9 cellular contexts compared by ENCODE assay signal in the genomic region with DNA sequence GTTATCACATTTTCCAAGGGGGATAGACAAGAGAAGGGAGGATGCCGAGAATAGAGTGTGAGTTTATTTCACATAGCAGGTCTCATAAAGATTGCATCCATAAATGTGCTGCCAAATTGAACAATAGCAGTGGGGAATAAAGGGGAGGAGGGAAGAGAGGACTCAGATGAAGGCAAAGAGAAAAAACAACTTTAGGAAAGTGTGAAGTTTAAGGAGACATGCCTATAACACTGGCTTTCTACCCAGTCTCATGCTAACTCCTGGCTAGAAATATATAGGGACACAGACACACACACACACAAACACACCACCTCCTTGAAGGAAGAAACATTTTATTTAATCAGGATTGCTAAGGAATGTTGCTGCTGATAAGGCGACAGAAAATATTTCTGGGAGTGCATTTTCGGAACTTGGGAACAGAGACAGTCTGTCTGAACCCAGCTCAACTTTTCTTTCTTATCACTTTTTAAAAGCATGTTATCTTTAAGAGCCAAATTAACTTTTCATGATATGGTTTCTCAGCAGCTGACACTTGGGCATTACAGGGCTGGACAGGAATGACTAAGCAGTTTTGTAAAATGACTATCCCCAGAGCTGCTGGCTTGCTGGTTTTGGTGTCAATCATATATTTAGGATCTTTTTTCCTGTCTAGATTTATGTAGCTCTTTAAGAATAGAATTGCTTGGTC.
DNase-seq lines count a peak whose midpoint lies in the region; ATAC-seq and TF ChIP-seq lines count a peak whose summit lies in the region.
"Had no signal": no experiment of that assay in that cellular context is flagged by ENCODE, and none has a peak within 500 bp of the region (broad histone marks: within the 10 kb centered on the region; RNA-seq: fewer than 3 reads in every experiment).

No MANE protein-coding gene starts in this region.

- H3K9ac ChIP-seq in IMR-90 (ENCODE audit: low read depth, low read length) (peak overlapping the region; percentile 57; the same call in 1 of the 2 replicates), subcutaneous abdominal adipose tissue (ENCODE audit: low read length in 5 of 5) (no peak overlapping the region)

- H3K14ac ChIP-seq in IMR-90 (replicated peaks; ENCODE audit: low read depth, low read length) = peak overlapping the region; percentile 83

- no peak for TF ChIP-seq RAD21 in IMR-90 (IDR thresholded peaks at IDR 0.05; ENCODE audit: low read length)

- peak overlapping the region; percentile 85 for H2BK120ac ChIP-seq in IMR-90 (ENCODE audit: low read depth, low read length)

- peak overlapping the region; percentile 91 for H2BK5ac ChIP-seq in IMR-90 (ENCODE audit: low read depth, low read length, poor library complexity, severe bottlenecking)

- H4K8ac ChIP-seq in IMR-90 (ENCODE audit: low read depth in 2 of 2, low read length in 2 of 2) = peak overlapping the region; percentile 61 to 74

- H3K27me3 ChIP-seq in IMR-90 (ENCODE audit: control insufficient read depth, insufficient read depth, low read length) (no peaks in the 10 kb centered on the region), subcutaneous abdominal adipose tissue (ENCODE audit: control insufficient read depth in 5 of 5, insufficient read depth in 4 of 5, low read length in 5 of 5) (no peaks in the 10 kb centered on the region)
- H3K27me3 ChIP-seq in effector memory CD4-positive, alpha-beta T cell (replicated peaks; ENCODE audit: control insufficient read depth, insufficient read depth, low read length, poor library complexity, severe bottlenecking) = no peaks in the 10 kb centered on the region

- no peak for TF ChIP-seq POLR2A in IMR-90 (IDR thresholded peaks at IDR 0.05; ENCODE audit: low read depth, low read length)

- WGBS in IMR-90 (ENCODE audit: extremely low coverage in 2 of 2, insufficient read length in 1 of 2), 2 experiments = no CpG with 5 or more reads among the region's 3 CpGs

- H3K4me2 ChIP-seq in IMR-90 (ENCODE audit: low read depth, low read length) = peak overlapping the region; percentile 68

- no peak overlapping the region for H3K27ac Mint-ChIP-seq in stimulated activated naive B cell treated with anti-CD40 and anti-IgM and Interleukin-4, amounts not matched to agents 10 μg/mL and 1 μg/mL and 100 μg/mL, for 72 hours

- H3K27ac ChIP-seq in IMR-90 (ENCODE audit: insufficient read depth, low read length) = peak overlapping the region; percentile 11; the same call in 1 of the 2 replicates
- peak overlapping the region; percentile 22 for H3K27ac ChIP-seq in subcutaneous abdominal adipose tissue (ENCODE audit: low read depth, low read length)
- no peak overlapping the region for H3K27ac ChIP-seq in effector memory CD4-positive, alpha-beta T cell (ENCODE audit: insufficient read depth, low read length, poor library complexity, severe bottlenecking)

- no peak overlapping the region for H2AFZ ChIP-seq in IMR-90 (replicated peaks; ENCODE audit: low read length, poor library complexity)

- peak overlapping the region; percentile 55; the same call in 2 of the 3 replicates for H2BK15ac ChIP-seq in IMR-90 (ENCODE audit: low read depth, low read length)

- POLR2A ChIA-PET in IMR-90 (lab: Charles Lee; ENCODE audit: unreplicated experiment) = no interaction called here

- no peak overlapping the region for H2AK9ac ChIP-seq in IMR-90 (replicated peaks; ENCODE audit: low read depth, low read length, poor library complexity)

- no peaks in the 10 kb centered on the region for H3K27me3 Mint-ChIP-seq in stimulated activated naive B cell treated with anti-CD40 and anti-IgM and Interleukin-4, amounts not matched to agents 10 μg/mL and 1 μg/mL and 100 μg/mL, for 72 hours

- H3K23ac ChIP-seq in IMR-90 (ENCODE audit: low read depth, low read length) = peak overlapping the region; percentile 79

- peak overlapping the region; percentile 96 for H3K18ac ChIP-seq in IMR-90 (ENCODE audit: low read depth, low read length)

- in situ Hi-C loops in IMR-90 (cut with MboI; ENCODE audit: low sequenced_read_pairs) = no loop called here

- H3K4me1 Mint-ChIP-seq in stimulated activated naive B cell treated with anti-CD40 and anti-IgM and Interleukin-4, amounts not matched to agents 10 μg/mL and 1 μg/mL and 100 μg/mL, for 72 hours = peaks cover 0 to 7% of the 10 kb centered on the region in 2 donors

- peaks cover 9% of the 10 kb centered on the region for H3K9me1 ChIP-seq in IMR-90 (ENCODE audit: insufficient read depth, low read length)

- ATAC-seq in GM21619 (IDR thresholded peaks at IDR 0.05; ENCODE audit: unreplicated experiment) (peak; percentile 40), IMR-90 (ENCODE audit: low read depth) (peak; percentile 57)
- no peak for ATAC-seq in stimulated activated naive B cell treated with anti-CD40 and anti-IgM and Interleukin-4, amounts not matched to agents 10 μg/mL and 1 μg/mL and 100 μg/mL, for 72 hours (replicated peaks)

- 0 out of 2 replicates have a peak, but pooled peaks cover 2% of the 10 kb centered on the region for H3K36me3 ChIP-seq in IMR-90 (ENCODE audit: control insufficient read depth, insufficient read depth, low read length)
- no peaks in the 10 kb centered on the region for H3K36me3 ChIP-seq in subcutaneous abdominal adipose tissue (ENCODE audit: control insufficient read depth in 5 of 5, insufficient read depth in 5 of 5, low read length in 5 of 5)
- H3K36me3 ChIP-seq in effector memory CD4-positive, alpha-beta T cell (ENCODE audit: control insufficient read depth, insufficient read depth, low read length) = no peaks in the 10 kb centered on the region

- no peak overlapping the region for H3K4me3 ChIP-seq in IMR-90 (ENCODE audit: insufficient read depth, low read depth, low read length)
- H3K4me3 ChIP-seq in fibroblast of pulmonary artery (replicated peaks; ENCODE audit: low read depth, low read length) = no peak overlapping the region
- H3K4me3 ChIP-seq in subcutaneous abdominal adipose tissue (ENCODE audit: low read depth in 1 of 5, low read length in 5 of 5) = no peak overlapping the region
- no peak overlapping the region for H3K4me3 ChIP-seq in effector memory CD4-positive, alpha-beta T cell (ENCODE audit: insufficient read depth, low read depth, low read length, poor library complexity, severe bottlenecking)

- H3K4ac ChIP-seq in IMR-90 (ENCODE audit: low read depth, low read length) = peak overlapping the region; percentile 73

- H4K5ac ChIP-seq in IMR-90 (ENCODE audit: low read depth, low read length) = peak overlapping the region; percentile 93; the same call in 1 of the 2 replicates

- H3K9me3 ChIP-seq in IMR-90 (ENCODE audit: control insufficient read depth, insufficient read depth, low read length) (no peaks in the 10 kb centered on the region), subcutaneous abdominal adipose tissue (ENCODE audit: control insufficient read depth in 5 of 5, low read length in 5 of 5) (no peaks in the 10 kb centered on the region)
- H3K9me3 ChIP-seq in effector memory CD4-positive, alpha-beta T cell (ENCODE audit: control insufficient read depth, low read length) = no peaks in the 10 kb centered on the region

- no peak overlapping the region for H3K4me3 Mint-ChIP-seq in stimulated activated naive B cell treated with anti-CD40 and anti-IgM and Interleukin-4, amounts not matched to agents 10 μg/mL and 1 μg/mL and 100 μg/mL, for 72 hours

- H2AK5ac ChIP-seq in IMR-90 (ENCODE audit: low read depth, low read length) = 0 out of 2 replicates have a peak overlapping the region, but pooled peaks have one; percentile 13

- intact Hi-C loops in IMR-90 (cut with micrococcal nuclease) = loop anchor here (2.0 kb wide), 1 partner anchor 41 kb away; no protein-coding TSS in a partner anchor

- H3K4me1 ChIP-seq in IMR-90 (ENCODE audit: control insufficient read depth, insufficient read depth, low read length) (peaks cover 10% of the 10 kb centered on the region; the same call in 1 of the 2 replicates), subcutaneous abdominal adipose tissue (ENCODE audit: control insufficient read depth in 5 of 5, insufficient read depth in 5 of 5, low read length in 5 of 5) (peaks cover 0 to 13% (median 11%) of the 10 kb centered on the region in 5 donors)
- no peaks in the 10 kb centered on the region for H3K4me1 ChIP-seq in effector memory CD4-positive, alpha-beta T cell (ENCODE audit: control insufficient read depth, insufficient read depth, low read length, poor library complexity, severe bottlenecking)

- TF ChIP-seq CTCF in IMR-90 (conservative IDR thresholded peaks at IDR 0.05; ENCODE audit: low read depth, low read length) (no peak), fibroblast of pulmonary artery (IDR thresholded peaks at IDR 0.05; ENCODE audit: low read length, missing control alignments) (no peak)

- H4K20me1 ChIP-seq in IMR-90 (ENCODE audit: insufficient read depth, low read length) = no peaks in the 10 kb centered on the region

- peak overlapping the region; percentile 79 for H4K91ac ChIP-seq in IMR-90 (ENCODE audit: insufficient read depth, low read depth, low read length)

- peak; percentile 16 for DNase-seq in AG08395 (ENCODE audit: low spot score)
- DNase-seq in IMR-90 = peak; percentile 68
- peak; percentile 90 for DNase-seq in fibroblast of pulmonary artery (ENCODE audit: low read depth)
- no peak for DNase-seq in effector memory CD4-positive, alpha-beta T cell
- DNase-seq in DMS153 (lab: John Stamatoyannopoulos, UW) = no peak
- DNase-seq in stimulated activated naive B cell treated with anti-CD40 and anti-IgM and Interleukin-4, amounts not matched to agents 10 μg/mL and 1 μg/mL and 100 μg/mL, for 72 hours = no peak
- DNase-seq: DND-41 had no signal

- H2BK20ac ChIP-seq in IMR-90 (ENCODE audit: low read depth, low read length) = peak overlapping the region; percentile 92

- no peaks in the 10 kb centered on the region for H3K36me3 Mint-ChIP-seq in stimulated activated naive B cell treated with anti-CD40 and anti-IgM and Interleukin-4, amounts not matched to agents 10 μg/mL and 1 μg/mL and 100 μg/mL, for 72 hours

- no TSS peak for BruUV-seq in IMR-90 (replicated peaks; lab: Mats Ljungman, UMichigan)

- peaks cover 10 to 25% of the 10 kb centered on the region in 2 experiments; a peak in 3 of 4 replicates for H3K79me1 ChIP-seq in IMR-90 (ENCODE audit: low read depth in 1 of 2, low read length in 2 of 2)

- H3K9me3 Mint-ChIP-seq in stimulated activated naive B cell treated with anti-CD40 and anti-IgM and Interleukin-4, amounts not matched to agents 10 μg/mL and 1 μg/mL and 100 μg/mL, for 72 hours = peaks cover 0 to 1% of the 10 kb centered on the region in 2 donors

- dilution Hi-C loops in IMR-90 (cut with HindIII; ENCODE audit: low sequenced_read_pairs, unreplicated experiment) = no loop called here

- CTCF ChIA-PET in IMR-90 (lab: Yijun Ruan, JAX) = no interaction called here

- H3K56ac ChIP-seq in IMR-90 (ENCODE audit: extremely low read depth, insufficient read depth, low read length) = peak overlapping the region; percentile 78

TF ChIP-seq in IMR-90, 13 proteins besides CTCF, POLR2A, EP300 and RAD21 (continues in another document):
- TF ChIP-seq MAZ (IDR thresholded peaks at IDR 0.05; ENCODE audit: borderline replicate concordance, low read depth, low read length) = no peak
- no peak for TF ChIP-seq MXI1 (IDR thresholded peaks at IDR 0.05; ENCODE audit: borderline replicate concordance, low read depth, low read length)
- no peak for TF ChIP-seq CHD1 (IDR thresholded peaks at IDR 0.05; ENCODE audit: low read depth, low read length)
- TF ChIP-seq RCOR1 (IDR thresholded peaks at IDR 0.05; ENCODE audit: insufficient replicate concordance, low read length) = no peak
- TF ChIP-seq MAFK (IDR thresholded peaks at IDR 0.05; ENCODE audit: low read depth, low read length) = peak; percentile 83

Comparison
In these comparisons a context has a peak if more than half of its experiments do, and no peak if none do; other contexts are left out.
1. DNase-seq: peak in AG08395 (single experiment), IMR-90 (single experiment) and fibroblast of pulmonary artery (single experiment); none in effector memory CD4-positive, alpha-beta T cell (0 of 3), DMS153 (single experiment) and stimulated activated naive B cell treated with anti-CD40 and anti-IgM and Interleukin-4, amounts not matched to agents 10 μg/mL and 1 μg/mL and 100 μg/mL, for 72 hours (single experiment).
2. ATAC-seq: peak in GM21619 (single experiment) and IMR-90 (single experiment); none in stimulated activated naive B cell treated with anti-CD40 and anti-IgM and Interleukin-4, amounts not matched to agents 10 μg/mL and 1 μg/mL and 100 μg/mL, for 72 hours (0 of 2).